In the genomic region with DNA sequence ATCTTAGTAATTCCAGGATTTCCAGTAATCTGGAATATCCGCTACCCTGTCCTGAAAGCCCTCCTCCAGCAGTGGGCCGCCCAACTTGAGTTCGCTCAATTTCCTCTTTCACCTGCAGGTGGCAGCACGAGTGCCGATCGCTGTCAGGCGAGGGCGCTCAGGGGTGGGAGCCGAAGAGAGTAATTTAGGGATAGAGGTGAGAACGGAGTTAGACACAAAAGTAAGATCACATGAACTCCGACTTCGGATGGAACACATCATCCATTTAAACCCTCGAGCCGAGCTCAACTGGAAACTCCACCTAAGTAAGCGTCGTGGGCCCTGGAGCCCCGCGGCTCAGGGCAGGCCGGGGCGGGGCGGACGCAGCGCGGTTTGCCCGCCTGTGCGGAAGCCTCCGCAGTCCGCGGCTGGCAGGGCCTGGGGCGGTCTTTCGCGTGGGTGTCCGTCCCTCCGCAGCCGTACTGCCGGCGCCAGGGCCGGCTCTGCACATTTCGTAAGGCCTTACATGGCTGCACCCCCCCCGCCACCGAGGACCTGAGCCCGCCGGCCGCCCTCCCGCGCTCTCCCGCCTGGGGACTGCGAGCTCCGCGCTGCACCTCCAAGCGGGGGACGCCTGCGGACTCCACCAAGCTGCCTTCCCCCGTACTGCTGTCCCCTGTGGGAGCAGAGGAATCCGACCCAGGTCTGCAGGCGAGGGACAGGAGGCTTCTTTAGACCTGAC, we compare ENCODE assay signal across 8 cellular contexts.
DNase-seq lines count a peak whose midpoint lies in the region; ATAC-seq and TF ChIP-seq lines count a peak whose summit lies in the region.

No MANE protein-coding gene starts in this region.

- H2AFZ ChIP-seq in IMR-90 (replicated peaks; ENCODE audit: low read length, poor library complexity) (peak overlapping the region; percentile 97), PC-3 (ENCODE audit: low read length) (peak overlapping the region; percentile 83), fibroblast of lung (ENCODE audit: low read length) (peak overlapping the region; percentile 91)

- no peaks in the 10 kb centered on the region for H3K36me3 ChIP-seq in IMR-90 (ENCODE audit: control insufficient read depth, insufficient read depth, low read length)
- H3K36me3 ChIP-seq in PC-3 (ENCODE audit: low read depth, low read length): no peaks in the 10 kb centered on the region
- no peaks in the 10 kb centered on the region for H3K36me3 ChIP-seq in fibroblast of lung (ENCODE audit: control insufficient read depth, insufficient read depth, low read length)

- dilution Hi-C loops in IMR-90 (cut with HindIII; ENCODE audit: low sequenced_read_pairs, unreplicated experiment): no loop called here

- TF ChIP-seq POLR2A in IMR-90 (IDR thresholded peaks at IDR 0.05; ENCODE audit: low read depth, low read length): no peak

- in situ Hi-C loops in IMR-90 (cut with MboI; ENCODE audit: low sequenced_read_pairs): no loop called here

- H3K27ac ChIP-seq in IMR-90 (ENCODE audit: insufficient read depth, low read length): peak overlapping the region; percentile 55; the same call in 1 of the 2 replicates
- H3K27ac ChIP-seq in PC-3 (ENCODE audit: low read length): peak overlapping the region; percentile 53
- peak overlapping the region; percentile 11 for H3K27ac ChIP-seq in fibroblast of lung (ENCODE audit: insufficient read depth, low read length)

- no peaks in the 10 kb centered on the region for H3K9me3 Mint-ChIP-seq in activated T-cell treated with anti-CD3 and anti-CD28 coated beads, Interleukin-2, amount 50 U/mL, for 72 hours
- H3K9me3 Mint-ChIP-seq in naive thymus-derived CD8-positive, alpha-beta T cell: no peaks in the 10 kb centered on the region
- H3K9me3 Mint-ChIP-seq in stimulated activated memory B cell treated with anti-CD40 and anti-IgM and Interleukin-4, amounts not matched to agents 10 μg/mL and 1 μg/mL and 100 μg/mL, for 72 hours: no peaks in the 10 kb centered on the region

- peaks cover 4% of the 10 kb centered on the region; the same call in 1 of the 2 replicates for H3K79me2 ChIP-seq in PC-3 (ENCODE audit: low read length)
- no peaks in the 10 kb centered on the region for H3K79me2 ChIP-seq in fibroblast of lung (ENCODE audit: control insufficient read depth, insufficient read depth, low read length)

- H3K27me3 ChIP-seq in IMR-90 (ENCODE audit: control insufficient read depth, insufficient read depth, low read length) (peaks cover 8% of the 10 kb centered on the region), PC-3 (ENCODE audit: low read length) (no peaks in the 10 kb centered on the region), fibroblast of lung (ENCODE audit: control insufficient read depth, insufficient read depth, low read length) (no peaks in the 10 kb centered on the region)

- H2BK15ac ChIP-seq in IMR-90 (ENCODE audit: low read depth, low read length): peak overlapping the region; percentile 98

- H3K9me3 ChIP-seq in IMR-90 (ENCODE audit: control insufficient read depth, insufficient read depth, low read length) (no peaks in the 10 kb centered on the region; the same call in 1 of the 2 replicates), PC-3 (ENCODE audit: low read length) (no peaks in the 10 kb centered on the region), fibroblast of lung (ENCODE audit: control insufficient read depth, insufficient read depth, low read depth, low read length) (no peaks in the 10 kb centered on the region)

- ATAC-seq in GM21576 (IDR thresholded peaks at IDR 0.05; ENCODE audit: unreplicated experiment) (peak; percentile 92), IMR-90 (ENCODE audit: low read depth) (peak; percentile 97), PC-3 (peak; percentile 62)
- peak; percentile 92 to 94 for ATAC-seq in activated T-cell treated with anti-CD3 and anti-CD28 coated beads, Interleukin-2, amount 50 U/mL, for 72 hours (replicated peaks in 1 of 2)
- ATAC-seq in naive thymus-derived CD8-positive, alpha-beta T cell: peak; percentile 90 to 92
- peak; percentile 89 for ATAC-seq in stimulated activated memory B cell treated with anti-CD40 and anti-IgM and Interleukin-4, amounts not matched to agents 10 μg/mL and 1 μg/mL and 100 μg/mL, for 72 hours

- H2BK120ac ChIP-seq in IMR-90 (ENCODE audit: low read depth, low read length): peak overlapping the region; percentile 94

- H3K56ac ChIP-seq in IMR-90 (ENCODE audit: extremely low read depth, insufficient read depth, low read length): peak overlapping the region; percentile 68; the same call in 1 of the 2 replicates

- H3K4me1 ChIP-seq in IMR-90 (ENCODE audit: control insufficient read depth, insufficient read depth, low read length) (0 out of 2 replicates have a peak, but pooled peaks cover 2% of the 10 kb centered on the region), PC-3 (ENCODE audit: insufficient read depth, low read length) (peaks cover 71% of the 10 kb centered on the region), fibroblast of lung (ENCODE audit: control insufficient read depth, extremely low read depth, insufficient read depth, low read length) (peaks cover 2% of the 10 kb centered on the region)

- TF ChIP-seq CTCF in IMR-90 (conservative IDR thresholded peaks at IDR 0.05; ENCODE audit: low read depth, low read length) (peak; percentile 93), PC-3 (conservative IDR thresholded peaks at IDR 0.05; ENCODE audit: low read depth, low read length) (peak; percentile 97), fibroblast of lung (conservative IDR thresholded peaks at IDR 0.05 in 1 of 2, IDR thresholded peaks at IDR 0.05 in 1 of 2; ENCODE audit: low read depth in 1 of 2, low read length in 2 of 2) (peak; percentile 83 to 84)

- H3K14ac ChIP-seq in IMR-90 (replicated peaks; ENCODE audit: low read depth, low read length): peak overlapping the region; percentile 81

- peak overlapping the region; percentile 77 to 91 for H3K4me3 Mint-ChIP-seq in activated T-cell treated with anti-CD3 and anti-CD28 coated beads, Interleukin-2, amount 50 U/mL, for 72 hours
- H3K4me3 Mint-ChIP-seq in naive thymus-derived CD8-positive, alpha-beta T cell: peak overlapping the region; percentile 80 to 96 (median 90)
- H3K4me3 Mint-ChIP-seq in stimulated activated memory B cell treated with anti-CD40 and anti-IgM and Interleukin-4, amounts not matched to agents 10 μg/mL and 1 μg/mL and 100 μg/mL, for 72 hours: peak overlapping the region; percentile 80

- peak; percentile 51 for DNase-seq in DMS153 (lab: John Stamatoyannopoulos, UW)
- DNase-seq in IMR-90: peak; percentile 72
- peak; percentile 93 for DNase-seq in PC-3
- peak; percentile 84 to 85 for DNase-seq in activated T-cell treated with anti-CD3 and anti-CD28 coated beads, Interleukin-2, amount 50 U/mL, for 72 hours
- peak; percentile 64 to 72 for DNase-seq in fibroblast of lung (ENCODE audit: low read depth in 2 of 2)
- DNase-seq in naive thymus-derived CD8-positive, alpha-beta T cell: peak; percentile 55 to 84 (median 76)

- H3F3A ChIP-seq in PC-3 (ENCODE audit: low read length, unreplicated experiment): peaks cover 12% of the 10 kb centered on the region

- H3K9me1 ChIP-seq in IMR-90 (ENCODE audit: insufficient read depth, low read length): peaks cover 2% of the 10 kb centered on the region; the same call in 1 of the 2 replicates

- H2BK20ac ChIP-seq in IMR-90 (ENCODE audit: low read depth, low read length): peak overlapping the region; percentile 60

- H3K4me1 Mint-ChIP-seq in activated T-cell treated with anti-CD3 and anti-CD28 coated beads, Interleukin-2, amount 50 U/mL, for 72 hours (ENCODE audit: low read depth): no peaks in the 10 kb centered on the region
- H3K4me1 Mint-ChIP-seq in naive thymus-derived CD8-positive, alpha-beta T cell: peaks cover 5 to 6% (median 6%) of the 10 kb centered on the region in 4 donors
- peaks cover 11% of the 10 kb centered on the region for H3K4me1 Mint-ChIP-seq in stimulated activated memory B cell treated with anti-CD40 and anti-IgM and Interleukin-4, amounts not matched to agents 10 μg/mL and 1 μg/mL and 100 μg/mL, for 72 hours

- BruUV-seq in IMR-90 (replicated peaks; lab: Mats Ljungman, UMichigan): no TSS peak
- BruUV-seq in PC-3 (replicated peaks; lab: Mats Ljungman, UMichigan): no TSS peak

- WGBS in IMR-90 (ENCODE audit: extremely low coverage in 2 of 2, insufficient read length in 1 of 2), 2 experiments: 0% methylated on average over 21 of the region's 56 CpGs; no CpG with 5 or more reads in 1 of the 2 experiments

- H4K5ac ChIP-seq in IMR-90 (ENCODE audit: low read depth, low read length): peak overlapping the region; percentile 3; the same call in 1 of the 2 replicates

- H3K4me2 ChIP-seq in IMR-90 (ENCODE audit: low read depth, low read length) (peak overlapping the region; percentile 65), PC-3 (ENCODE audit: low read length) (peak overlapping the region; percentile 85), fibroblast of lung (ENCODE audit: extremely low read depth, insufficient read depth, low read length) (peak overlapping the region; percentile 96)

- H2AK9ac ChIP-seq in IMR-90 (replicated peaks; ENCODE audit: low read depth, low read length, poor library complexity): peak overlapping the region; percentile 74

- peak overlapping the region; percentile 62 to 69; a peak in 3 of 4 replicates for H4K8ac ChIP-seq in IMR-90 (ENCODE audit: low read depth in 2 of 2, low read length in 2 of 2)

- H2AK5ac ChIP-seq in IMR-90 (ENCODE audit: low read depth, low read length): peak overlapping the region; percentile 53; the same call in 1 of the 2 replicates

- H3K27ac Mint-ChIP-seq in activated T-cell treated with anti-CD3 and anti-CD28 coated beads, Interleukin-2, amount 50 U/mL, for 72 hours: no peak overlapping the region
- peak overlapping the region in 3 of 10 donors; percentile 12 to 68 (median 44) for H3K27ac Mint-ChIP-seq in naive thymus-derived CD8-positive, alpha-beta T cell
- no peak overlapping the region for H3K27ac Mint-ChIP-seq in stimulated activated memory B cell treated with anti-CD40 and anti-IgM and Interleukin-4, amounts not matched to agents 10 μg/mL and 1 μg/mL and 100 μg/mL, for 72 hours

- H3K4ac ChIP-seq in IMR-90 (ENCODE audit: low read depth, low read length): peak overlapping the region; percentile 83

- no peaks in the 10 kb centered on the region for H3K27me3 Mint-ChIP-seq in activated T-cell treated with anti-CD3 and anti-CD28 coated beads, Interleukin-2, amount 50 U/mL, for 72 hours (ENCODE audit: low read depth)
- H3K27me3 Mint-ChIP-seq in naive thymus-derived CD8-positive, alpha-beta T cell: peaks cover 0 to 11% (median 7%) of the 10 kb centered on the region in 5 donors
- no peaks in the 10 kb centered on the region for H3K27me3 Mint-ChIP-seq in stimulated activated memory B cell treated with anti-CD40 and anti-IgM and Interleukin-4, amounts not matched to agents 10 μg/mL and 1 μg/mL and 100 μg/mL, for 72 hours

- TF ChIP-seq RAD21 in IMR-90 (IDR thresholded peaks at IDR 0.05; ENCODE audit: low read length): peak; percentile 81

- intact Hi-C loops in IMR-90 (cut with micrococcal nuclease) (loop anchor here (1.0 kb wide), 2 partner anchors 121 to 161 kb away; no protein-coding TSS in a partner anchor), PC-3 (cut with micrococcal nuclease) (loop anchor here (1.0 to 2.0 kb wide), 3 partner anchors 24 to 161 kb away; no protein-coding TSS in a partner anchor)

- no peaks in the 10 kb centered on the region for H3K36me3 Mint-ChIP-seq in activated T-cell treated with anti-CD3 and anti-CD28 coated beads, Interleukin-2, amount 50 U/mL, for 72 hours (ENCODE audit: insufficient read depth in 2 of 2)
- no peaks in the 10 kb centered on the region for H3K36me3 Mint-ChIP-seq in naive thymus-derived CD8-positive, alpha-beta T cell
- no peaks in the 10 kb centered on the region for H3K36me3 Mint-ChIP-seq in stimulated activated memory B cell treated with anti-CD40 and anti-IgM and Interleukin-4, amounts not matched to agents 10 μg/mL and 1 μg/mL and 100 μg/mL, for 72 hours

- H2BK5ac ChIP-seq in IMR-90 (ENCODE audit: low read depth, low read length, poor library complexity, severe bottlenecking): peak overlapping the region; percentile 31

- H3K4me3 ChIP-seq in IMR-90 (ENCODE audit: insufficient read depth, low read depth, low read length) (peak overlapping the region; percentile 44), PC-3 (ENCODE audit: low read length) (peak overlapping the region; percentile 76), fibroblast of lung (replicated peaks in 1 of 4; ENCODE audit: control extremely low read depth in 1 of 4, insufficient read depth in 1 of 4, low read depth in 3 of 4, low read length in 4 of 4) (peak overlapping the region; percentile 43 to 61 (median 59))

- H3K9ac ChIP-seq in IMR-90 (ENCODE audit: low read depth, low read length) (peak overlapping the region; percentile 49), PC-3 (ENCODE audit: low read length) (peak overlapping the region; percentile 68), fibroblast of lung (ENCODE audit: insufficient read depth, low read length) (peak overlapping the region; percentile 51)

- H4K20me1 ChIP-seq in IMR-90 (ENCODE audit: insufficient read depth, low read length) (no peaks in the 10 kb centered on the region), PC-3 (ENCODE audit: low read length) (no peaks in the 10 kb centered on the region), fibroblast of lung (ENCODE audit: control insufficient read depth, extremely low read depth, insufficient read depth, low read length) (no peaks in the 10 kb centered on the region)

- H3K9me2 ChIP-seq in PC-3 (replicated peaks; ENCODE audit: low read length): no peaks in the 10 kb centered on the region

- no peaks in the 10 kb centered on the region for H3K79me1 ChIP-seq in IMR-90 (ENCODE audit: low read depth in 1 of 2, low read length in 2 of 2)

- POLR2A ChIA-PET in IMR-90 (lab: Charles Lee; ENCODE audit: unreplicated experiment): no interaction called here
- POLR2A ChIA-PET in PC-3 (lab: Charles Lee; ENCODE audit: unreplicated experiment): no interaction called here
- POLR2A ChIA-PET in naive thymus-derived CD8-positive, alpha-beta T cell (lab: Charles Lee): interaction anchor here (1.0 kb wide), 1 partner anchor 122 kb away, joined by 3 read pairs; no protein-coding TSS in a partner anchor

- H4K91ac ChIP-seq in IMR-90 (ENCODE audit: insufficient read depth, low read depth, low read length): peak overlapping the region; percentile 69

- H3K18ac ChIP-seq in IMR-90 (ENCODE audit: low read depth, low read length): peak overlapping the region; percentile 7; the same call in 1 of the 2 replicates

- CTCF ChIA-PET in IMR-90 (lab: Yijun Ruan, JAX) (interaction anchor here (1.0 to 1.2 kb wide), 5 partner anchors 24 to 162 kb away, joined by 3 to 5 read pairs (median 4); no protein-coding TSS in a partner anchor), PC-3 (lab: Charles Lee) (interaction anchor here (0.9 to 1.0 kb wide), 2 partner anchors 125 to 134 kb away, joined by 3 to 4 read pairs; no protein-coding TSS in a partner anchor)

- peak overlapping the region; percentile 92 for H3K23ac ChIP-seq in IMR-90 (ENCODE audit: low read depth, low read length)

Comparison
In these comparisons a context has a peak if more than half of its experiments do, and no peak if none do; other contexts are left out.
1. Peak in every context shown above with its lines: DNase-seq, ATAC-seq, H3K4me3 ChIP-seq and H3K27ac ChIP-seq.